Comparison of ENCODE assay signal across 9 cellular contexts in the genomic region with DNA sequence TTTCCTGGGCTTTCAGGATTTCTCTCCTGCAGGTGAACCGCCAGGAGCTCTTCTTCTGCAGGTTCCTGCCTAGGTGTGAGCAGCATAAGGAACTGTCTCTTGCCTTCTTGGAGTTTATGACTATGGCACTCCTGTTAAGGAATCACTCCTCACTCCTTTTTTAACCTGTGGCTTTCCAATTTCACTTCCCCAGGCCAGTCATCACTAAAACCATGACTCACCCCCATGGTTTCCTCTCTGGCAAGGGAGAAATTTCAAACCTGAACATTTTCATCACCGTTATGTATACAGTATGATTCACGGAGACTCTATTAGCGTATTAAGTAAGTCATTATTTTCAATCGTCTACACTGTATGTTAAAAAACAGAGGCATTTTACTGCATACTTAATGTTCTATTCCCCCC.
DNase-seq lines count a peak whose midpoint lies in the region; ATAC-seq, FAIRE-seq and TF ChIP-seq lines count a peak whose summit lies in the region.
"Had no signal": no experiment of that assay in that cellular context is flagged by ENCODE, and none has a peak within 500 bp of the region (broad histone marks: within the 10 kb centered on the region; RNA-seq: fewer than 3 reads in every experiment).

No MANE protein-coding gene starts in this region.

- no peak overlapping the region for H3K4me3 ChIP-seq in tibial nerve
- H3K4me3 ChIP-seq in HepG2 (replicated peaks in 1 of 3; ENCODE audit: insufficient read depth in 1 of 3, low read depth in 2 of 3, low read length in 3 of 3), result no peak overlapping the region

- FAIRE-seq in HepG2 (lab: Jason Lieb, UNC), result no peak

- DNase-seq in SIG-M5 (lab: John Stamatoyannopoulos, UW), result peak; percentile 30
- DNase-seq in renal cortical epithelial cell (ENCODE audit: low read depth), result peak; percentile 81
- no peak for DNase-seq in GDM1 (lab: John Stamatoyannopoulos, UW)
- no peak for DNase-seq in tibial nerve (ENCODE audit: low spot score in 2 of 2)
- DNase-seq in C1 segment of cervical spinal cord (lab: John Stamatoyannopoulos, UW), result no peak
- no peak for DNase-seq in HepG2 (ENCODE audit: low spot score)
- DNase-seq: anterior cingulate cortex had no signal

- 81 to 86% methylated on average over 5 of the region's 5 CpGs for WGBS in tibial nerve, 2 donors
- WGBS in HepG2 (ENCODE audit: low lambda C conversion rate), result 38% methylated on average over 5 of the region's 5 CpGs

- H3K79me2 ChIP-seq in HepG2 (ENCODE audit: insufficient read depth, low read length), result no peaks in the 10 kb centered on the region

- TF ChIP-seq RAD21 in HepG2 (CRISPR knock-in tag; IDR thresholded peaks at IDR 0.05), result no peak

- ATAC-seq in GM19351 (IDR thresholded peaks at IDR 0.05; ENCODE audit: unreplicated experiment), result peak; percentile 35
- ATAC-seq in HG03060 (IDR thresholded peaks at IDR 0.05; ENCODE audit: low read depth, unreplicated experiment), result peak; percentile 32
- no peak for ATAC-seq in HepG2

- TF ChIP-seq CTCF in tibial nerve (IDR thresholded peaks at IDR 0.05) (no peak), HepG2 (CRISPR knock-in tag; IDR thresholded peaks at IDR 0.05) (no peak)

- in situ Hi-C loops in HepG2 (cut with HindIII; ENCODE audit: extremely low pct_ligation_motif_present, low pct_unique_long_range_greater_than_20kb), result no loop called here

- H3K4me2 ChIP-seq in HepG2 (ENCODE audit: low read depth, low read length), result no peak overlapping the region

- no peaks in the 10 kb centered on the region for H4K20me1 ChIP-seq in HepG2 (ENCODE audit: insufficient read depth, low read length)

- no TSS peak for BruUV-seq in HepG2 (replicated peaks; lab: Mats Ljungman, UMichigan)

- POLR2A ChIA-PET in HepG2 (lab: Yijun Ruan, JAX), result no interaction called here

- H3K4me1 ChIP-seq in tibial nerve (peaks cover 0 to 4% (median 0%) of the 10 kb centered on the region in 4 donors), HepG2 (ENCODE audit: insufficient read depth, low read length) (no peaks in the 10 kb centered on the region)

- no peaks in the 10 kb centered on the region for H3K9me3 ChIP-seq in tibial nerve
- H3K9me3 ChIP-seq in HepG2 (ENCODE audit: low read length), result no peaks in the 10 kb centered on the region

- H3K27ac ChIP-seq in tibial nerve (no peak overlapping the region), HepG2 (ENCODE audit: extremely low read length, insufficient read depth, low read length) (no peak overlapping the region)

- TF ChIP-seq POLR2A in tibial nerve (IDR thresholded peaks at IDR 0.05), result no peak
- TF ChIP-seq POLR2A in HepG2 (IDR thresholded peaks at IDR 0.05; ENCODE audit: insufficient read depth in 1 of 2, low read depth in 2 of 2, low read length in 2 of 2), result no peak

- H3K27me3 ChIP-seq in tibial nerve (no peaks in the 10 kb centered on the region), HepG2 (ENCODE audit: control insufficient read depth in 1 of 2, insufficient read depth in 2 of 2, low read length in 2 of 2) (peaks cover 0 to 18% of the 10 kb centered on the region in 2 experiments; a peak in 3 of 5 replicates)

- TF ChIP-seq EP300 in tibial nerve (IDR thresholded peaks at IDR 0.05) (no peak), HepG2 (IDR thresholded peaks at IDR 0.05; ENCODE audit: low read depth in 2 of 2, low read length in 2 of 2) (no peak), HepG2 (CRISPR knock-in tag; IDR thresholded peaks at IDR 0.05; ENCODE audit: borderline replicate concordance) (no peak)

- no peaks in the 10 kb centered on the region for H3K36me3 ChIP-seq in tibial nerve
- H3K36me3 ChIP-seq in HepG2 (replicated peaks in 1 of 2; ENCODE audit: control insufficient read depth in 1 of 2, insufficient read depth in 2 of 2, low read length in 2 of 2), result no peaks in the 10 kb centered on the region

- no peak overlapping the region for H3K9ac ChIP-seq in HepG2 (ENCODE audit: insufficient read depth, low read depth, low read length)

- CTCF ChIA-PET in HepG2 (lab: Yijun Ruan, JAX; ENCODE audit: low intra/inter-chr PET ratio, low total read pairs), result no interaction called here

- H2AFZ ChIP-seq in HepG2 (ENCODE audit: low read length), result no peak overlapping the region

- intact Hi-C loops in HepG2 (cut with micrococcal nuclease; ENCODE audit: unreplicated experiment), result no loop called here

TF ChIP-seq in HepG2, 621 proteins besides CTCF, POLR2A, EP300 and RAD21:
- no peak for TF ChIP-seq KDM5A (IDR thresholded peaks at IDR 0.05; ENCODE audit: borderline replicate concordance, low read length)
- no peak for TF ChIP-seq RBAK (CRISPR knock-in tag; IDR thresholded peaks at IDR 0.05)
- TF ChIP-seq ZNF138 (CRISPR knock-in tag; IDR thresholded peaks at IDR 0.05; ENCODE audit: low read depth), result no peak
- no peak for TF ChIP-seq MBNL3 (CRISPR knock-in tag; conservative IDR thresholded peaks at IDR 0.05)
- TF ChIP-seq, protein P1, sequence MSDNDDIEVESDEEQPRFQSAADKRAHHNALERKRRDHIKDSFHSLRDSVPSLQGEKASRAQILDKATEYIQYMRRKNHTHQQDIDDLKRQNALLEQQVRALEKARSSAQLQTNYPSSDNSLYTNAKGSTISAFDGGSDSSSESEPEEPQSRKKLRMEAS (IDR thresholded peaks at IDR 0.05), result no peak
- no peak for TF ChIP-seq NFKBIZ (CRISPR knock-in tag; IDR thresholded peaks at IDR 0.05)
- TF ChIP-seq ZNF749 (CRISPR knock-in tag; IDR thresholded peaks at IDR 0.05; ENCODE audit: borderline replicate concordance), result no peak
- TF ChIP-seq ARHGAP35 (CRISPR knock-in tag; IDR thresholded peaks at IDR 0.05; ENCODE audit: borderline replicate concordance), result no peak
- TF ChIP-seq, protein P2, sequence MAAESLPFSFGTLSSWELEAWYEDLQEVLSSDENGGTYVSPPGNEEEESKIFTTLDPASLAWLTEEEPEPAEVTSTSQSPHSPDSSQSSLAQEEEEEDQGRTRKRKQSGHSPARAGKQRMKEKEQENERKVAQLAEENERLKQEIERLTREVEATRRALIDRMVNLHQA (CRISPR knock-in tag; IDR thresholded peaks at IDR 0.05), result no peak
- TF ChIP-seq SIN3A (IDR thresholded peaks at IDR 0.05; ENCODE audit: borderline replicate concordance, low read depth, low read length), result no peak
- TF ChIP-seq ZNF33B (CRISPR knock-in tag; IDR thresholded peaks at IDR 0.05), result no peak
- no peak for TF ChIP-seq POLR2AphosphoS5 (IDR thresholded peaks at IDR 0.05; ENCODE audit: low read depth, low read length)
- no peak for TF ChIP-seq PAX8 (CRISPR knock-in tag; IDR thresholded peaks at IDR 0.05; ENCODE audit: borderline replicate concordance)
- TF ChIP-seq ZNF709 (CRISPR knock-in tag; IDR thresholded peaks at IDR 0.05), result no peak
- no peak for TF ChIP-seq ZNF17 (CRISPR knock-in tag; IDR thresholded peaks at IDR 0.05)
- TF ChIP-seq PHF8 (CRISPR knock-in tag; IDR thresholded peaks at IDR 0.05), result no peak
- TF ChIP-seq ZNF703 (CRISPR knock-in tag; IDR thresholded peaks at IDR 0.05; ENCODE audit: borderline replicate concordance), result no peak

Comparison
In these comparisons a context has a peak if more than half of its experiments do, and no peak if none do; other contexts are left out.
1. DNase-seq: peak in SIG-M5 (single experiment) and renal cortical epithelial cell (single experiment); none in GDM1 (single experiment), tibial nerve (0 of 2), C1 segment of cervical spinal cord (0 of 14) and HepG2 (single experiment).